Comparison of ENCODE assay signal across 26 cellular contexts in the genomic region with DNA sequence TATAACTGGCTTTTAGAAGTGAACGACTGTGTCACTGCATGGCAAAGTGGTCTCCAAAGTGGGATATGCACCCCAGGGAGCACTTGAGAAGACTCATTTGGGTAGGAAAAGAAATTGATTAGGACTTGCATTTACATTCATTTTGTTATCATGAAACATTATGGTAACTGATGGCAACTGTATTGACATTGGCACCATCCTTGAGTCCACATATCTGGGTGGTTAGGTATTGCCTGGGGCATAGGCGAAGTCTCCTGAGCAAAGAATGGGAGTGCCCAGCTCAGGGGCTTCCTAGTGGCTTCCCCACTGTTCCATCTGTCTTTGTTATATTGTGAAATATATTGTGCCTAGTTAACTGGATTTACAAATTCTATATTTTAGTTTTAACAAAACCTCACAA. TPM values are rescaled to one million over a fixed set of nuclear protein-coding genes. Genes with fewer than 3 reads are reported as not detected.
DNase-seq lines count a peak whose midpoint lies in the region; ATAC-seq, FAIRE-seq and TF ChIP-seq lines count a peak whose summit lies in the region.
"Had no signal": no experiment of that assay in that cellular context is flagged by ENCODE, and none has a peak within 500 bp of the region (broad histone marks: within the 10 kb centered on the region; RNA-seq: fewer than 3 reads in every experiment).

No MANE protein-coding gene starts in this region.

- H3K9ac ChIP-seq in HepG2 (ENCODE audit: insufficient read depth, low read depth, low read length): no peak overlapping the region
- H3K9ac ChIP-seq: parathyroid adenoma had no signal

- peak overlapping the region; percentile 4 for H3K27ac ChIP-seq in HepG2 (ENCODE audit: extremely low read length, insufficient read depth, low read length)
- H3K27ac ChIP-seq: parathyroid adenoma, thyroid gland had no signal

- peak overlapping the region; percentile 61; the same call in 1 of the 2 replicates for H3K27ac Mint-ChIP-seq in WTC11
- no peak overlapping the region for H3K27ac Mint-ChIP-seq in activated CD4-positive, alpha-beta T cell treated with anti-CD3 and anti-CD28 coated beads for 36 hours
- H3K27ac Mint-ChIP-seq: IgD-negative memory B cell; natural killer cell treated with Interleukin-12 subunit alpha and Interleukin-12 subunit beta and Interleukin-15 and Interleukin-18, amount 100 ng/mL, for 72 hours had no signal

- POLR2A ChIA-PET in WTC11 (lab: Charles Lee): no interaction called here
- POLR2A ChIA-PET in HepG2 (lab: Yijun Ruan, JAX): no interaction called here
- POLR2A ChIA-PET in activated CD4-positive, alpha-beta T cell treated with anti-CD3 and anti-CD28 coated beads for 36 hours (lab: Charles Lee): no interaction called here

- DNase-seq in COLO668 (lab: John Stamatoyannopoulos, UW; ENCODE audit: unreplicated experiment) (peak; percentile 21), HT-29 (ENCODE audit: low spot score) (peak; percentile 67), WTC11 (ENCODE audit: low spot score) (no peak), HepG2 (ENCODE audit: low spot score) (peak; percentile 31), NCI-H526 treated with DMSO at 0.1 percent for 48 hours (lab: John Stamatoyannopoulos, UW) (no peak), NK-92 (lab: John Stamatoyannopoulos, UW; ENCODE audit: unreplicated experiment) (no peak)
- DNase-seq in activated CD4-positive, alpha-beta T cell treated with anti-CD3 and anti-CD28 coated beads for 36 hours: no peak
- DNase-seq: activated CD4-positive, alpha-beta T cell treated with anti-CD3 and anti-CD28 coated beads, Interleukin-2, amount 50 U/mL, for 4 hours; activated effector memory CD4-positive, alpha-beta T cell treated with Interleukin-2 at 50 U/mL for 16 hours; C1 segment of cervical spinal cord; dorsolateral prefrontal cortex; kidney; mesenchymal stem cell; NCI-H1930; NCI-H510A treated with DMSO at 0.1 percent for 48 hours; SHP77; stimulated activated CD4-positive, alpha-beta T cell treated with anti-CD3 and anti-CD28 coated beads, Interleukin-1b, Interleukin-23, amount 100 ng/mL, for 48 hours; stimulated activated naive CD4-positive, alpha-beta T cell; T-helper 1 cell had no signal

- no peaks in the 10 kb centered on the region for H3K27me3 ChIP-seq in HepG2 (ENCODE audit: control insufficient read depth in 1 of 2, insufficient read depth in 2 of 2, low read length in 2 of 2)
- H3K27me3 ChIP-seq: dorsolateral prefrontal cortex, thyroid gland had no signal

- H3K9me3 Mint-ChIP-seq in WTC11: peaks cover 3% of the 10 kb centered on the region; the same call in 1 of the 2 replicates
- H3K9me3 Mint-ChIP-seq in activated CD4-positive, alpha-beta T cell treated with anti-CD3 and anti-CD28 coated beads for 36 hours (ENCODE audit: low read depth): no peaks in the 10 kb centered on the region
- H3K9me3 Mint-ChIP-seq: IgD-negative memory B cell; natural killer cell treated with Interleukin-12 subunit alpha and Interleukin-12 subunit beta and Interleukin-15 and Interleukin-18, amount 100 ng/mL, for 72 hours had no signal

- peaks cover 46% of the 10 kb centered on the region for H3K4me1 Mint-ChIP-seq in WTC11
- no peaks in the 10 kb centered on the region for H3K4me1 Mint-ChIP-seq in activated CD4-positive, alpha-beta T cell treated with anti-CD3 and anti-CD28 coated beads for 36 hours
- H3K4me1 Mint-ChIP-seq: IgD-negative memory B cell had no signal

- no peak overlapping the region for H2AFZ ChIP-seq in HepG2 (ENCODE audit: low read length)
- H2AFZ ChIP-seq: parathyroid adenoma had no signal

- no peak overlapping the region for H3K4me2 ChIP-seq in HepG2 (ENCODE audit: low read depth, low read length)

- WGBS in HepG2 (ENCODE audit: low lambda C conversion rate): 99% methylated on average over 2 of the region's 2 CpGs

- H4K20me1 ChIP-seq in HepG2 (ENCODE audit: insufficient read depth, low read length): peaks cover 53% of the 10 kb centered on the region

- no peak for TF ChIP-seq CTCF in WTC11 (IDR thresholded peaks at IDR 0.05)
- no peak for TF ChIP-seq CTCF in HepG2 (CRISPR knock-in tag; IDR thresholded peaks at IDR 0.05)

- CTCF ChIA-PET in WTC11 (lab: Charles Lee): no interaction called here
- CTCF ChIA-PET in HepG2 (lab: Yijun Ruan, JAX; ENCODE audit: low intra/inter-chr PET ratio, low total read pairs): no interaction called here
- CTCF ChIA-PET in activated CD4-positive, alpha-beta T cell treated with anti-CD3 and anti-CD28 coated beads for 36 hours (lab: Charles Lee): no interaction called here

- in situ Hi-C loops in HepG2 (cut with HindIII; ENCODE audit: extremely low pct_ligation_motif_present, low pct_unique_long_range_greater_than_20kb): no loop called here

- peaks cover 37% of the 10 kb centered on the region for H3K36me3 Mint-ChIP-seq in WTC11
- H3K36me3 Mint-ChIP-seq in activated CD4-positive, alpha-beta T cell treated with anti-CD3 and anti-CD28 coated beads for 36 hours (ENCODE audit: low read depth): no peaks in the 10 kb centered on the region
- H3K36me3 Mint-ChIP-seq: IgD-negative memory B cell; natural killer cell treated with Interleukin-12 subunit alpha and Interleukin-12 subunit beta and Interleukin-15 and Interleukin-18, amount 100 ng/mL, for 72 hours had no signal

- H3K4me3 ChIP-seq in HepG2 (replicated peaks in 1 of 3; ENCODE audit: insufficient read depth in 1 of 3, low read depth in 2 of 3, low read length in 3 of 3): no peak overlapping the region
- H3K4me3 ChIP-seq: dorsolateral prefrontal cortex, thyroid gland had no signal

- intact Hi-C loops in HepG2 (cut with micrococcal nuclease; ENCODE audit: unreplicated experiment): no loop called here
- intact Hi-C loops in activated CD4-positive, alpha-beta T cell treated with anti-CD3 and anti-CD28 coated beads for 36 hours (cut with DNase I, micrococcal nuclease): no loop called here

- no peaks in the 10 kb centered on the region for H3K27me3 Mint-ChIP-seq in WTC11 (ENCODE audit: low read depth)
- no peaks in the 10 kb centered on the region for H3K27me3 Mint-ChIP-seq in activated CD4-positive, alpha-beta T cell treated with anti-CD3 and anti-CD28 coated beads for 36 hours
- H3K27me3 Mint-ChIP-seq: natural killer cell treated with Interleukin-12 subunit alpha and Interleukin-12 subunit beta and Interleukin-15 and Interleukin-18, amount 100 ng/mL, for 72 hours had no signal

- TF ChIP-seq POLR2A in HepG2 (IDR thresholded peaks at IDR 0.05; ENCODE audit: insufficient read depth in 1 of 2, low read depth in 2 of 2, low read length in 2 of 2): no peak

- H3K36me3 ChIP-seq in HepG2 (replicated peaks in 1 of 2; ENCODE audit: control insufficient read depth in 1 of 2, insufficient read depth in 2 of 2, low read length in 2 of 2): peaks cover 17 to 37% of the 10 kb centered on the region in 2 experiments
- H3K36me3 ChIP-seq: thyroid gland had no signal

- no peak for TF ChIP-seq RAD21 in HepG2 (CRISPR knock-in tag; IDR thresholded peaks at IDR 0.05)

- TSS peak; percentile 1 for BruUV-seq in HepG2 (replicated peaks; lab: Mats Ljungman, UMichigan)

- H3K4me3 Mint-ChIP-seq in WTC11: no peak overlapping the region
- no peak overlapping the region for H3K4me3 Mint-ChIP-seq in activated CD4-positive, alpha-beta T cell treated with anti-CD3 and anti-CD28 coated beads for 36 hours
- H3K4me3 Mint-ChIP-seq: IgD-negative memory B cell; natural killer cell treated with Interleukin-12 subunit alpha and Interleukin-12 subunit beta and Interleukin-15 and Interleukin-18, amount 100 ng/mL, for 72 hours had no signal

- FAIRE-seq in HepG2 (lab: Jason Lieb, UNC): no peak
- FAIRE-seq: frontal cortex, G401.6, kidney had no signal

- TF ChIP-seq EP300 in HepG2 (IDR thresholded peaks at IDR 0.05; ENCODE audit: low read depth in 2 of 2, low read length in 2 of 2) (no peak), HepG2 (CRISPR knock-in tag; IDR thresholded peaks at IDR 0.05; ENCODE audit: borderline replicate concordance) (no peak)

- H3K4me1 ChIP-seq in HepG2 (ENCODE audit: insufficient read depth, low read length): peaks cover 57% of the 10 kb centered on the region
- H3K4me1 ChIP-seq: parathyroid adenoma had no signal

- H3K79me2 ChIP-seq in HepG2 (ENCODE audit: insufficient read depth, low read length): peaks cover 89% of the 10 kb centered on the region

- 0 out of 2 replicates have a peak, but pooled peaks have one; percentile 22 for ATAC-seq in WTC11
- peak; percentile 59 for ATAC-seq in HepG2
- ATAC-seq in activated CD4-positive, alpha-beta T cell treated with anti-CD3 and anti-CD28 coated beads for 36 hours: no peak
- ATAC-seq in GM19467 (IDR thresholded peaks at IDR 0.05; ENCODE audit: unreplicated experiment): no peak
- ATAC-seq: natural killer cell treated with Interleukin-12 subunit alpha and Interleukin-12 subunit beta and Interleukin-15 and Interleukin-18, amount 100 ng/mL, for 72 hours had no signal

- no peaks in the 10 kb centered on the region for H3K9me3 ChIP-seq in HepG2 (ENCODE audit: low read length)
- H3K9me3 ChIP-seq: thyroid gland had no signal

RNA-seq across cellular contexts. Expression of gene SPATS2L, which starts 29.2 kb away (rescaled TPM):
- 60.5 and 64.0 TPM in 2 replicates for total RNA-seq in HT-29 (2014; rRNA removed; shearing (Covaris generic))
- total RNA-seq in WTC11 (2021): 103 to 112 TPM (median 111 TPM) in 3 replicates
- 154 and 165 TPM in 2 replicates for total RNA-seq in HepG2 (2016; rRNA removed; fragmentation: Illumina TruSeq; extraction: Trizol)
- 81.5 and 81.6 TPM in 2 replicates for total RNA-seq in HepG2 (2016; cell fraction: cytosol; rRNA removed; fragmentation: Illumina TruSeq; extraction: Trizol; ENCODE audit: low read depth)
- 151 and 153 TPM in 2 replicates for total RNA-seq in HepG2 (2016; cell fraction: insoluble cytoplasmic fraction; rRNA removed; fragmentation: Illumina TruSeq; extraction: Trizol)
- total RNA-seq in HepG2 (2016; cell fraction: membrane; rRNA removed; fragmentation: Illumina TruSeq; extraction: Trizol): 160 and 169 TPM in 2 replicates
- total RNA-seq in HepG2 (2016; cell fraction: nucleus; rRNA removed; fragmentation: Illumina TruSeq; extraction: Trizol): 110 and 114 TPM in 2 replicates
- 180 and 212 TPM in 2 replicates for polyA plus RNA-seq in HepG2 (2011; rRNA removed)
- polyA plus RNA-seq in HepG2 (2011; cell fraction: cytosol; rRNA removed): 161 and 177 TPM in 2 replicates
- 71.8 and 89.4 TPM in 2 replicates for polyA plus RNA-seq in HepG2 (2011; cell fraction: nucleus; rRNA removed)
- 134 and 184 TPM in 2 replicates for polyA plus RNA-seq in HepG2 (2012)
- 102 and 115 TPM in 2 replicates for polyA plus RNA-seq in HepG2 (2016; cell fraction: cytosol; fragmentation: Illumina TruSeq; extraction: Trizol; ENCODE audit: low read depth)
- 213 and 235 TPM in 2 replicates for polyA plus RNA-seq in HepG2 (2016; cell fraction: insoluble cytoplasmic fraction; fragmentation: Illumina TruSeq; extraction: Trizol; ENCODE audit: low read depth)
- polyA plus RNA-seq in HepG2 (2016; cell fraction: membrane; fragmentation: Illumina TruSeq; extraction: Trizol; ENCODE audit: low read depth): 179 and 180 TPM in 2 replicates
- polyA plus RNA-seq in HepG2 (2016; cell fraction: nucleus; fragmentation: Illumina TruSeq; extraction: Trizol; ENCODE audit: insufficient read depth, low read depth): 145 and 148 TPM in 2 replicates
- 28.4 and 78.1 TPM in 2 replicates for polyA minus RNA-seq in HepG2 (2011; rRNA and poly(A)+ RNA removed; ENCODE audit: low replicate concordance)
- 121 and 126 TPM in 2 replicates for polyA minus RNA-seq in HepG2 (2011; cell fraction: cytosol; rRNA and poly(A)+ RNA removed)
- 287 and 295 TPM in 2 replicates for polyA minus RNA-seq in HepG2 (2011; cell fraction: nucleus; rRNA and poly(A)+ RNA removed)
- total RNA-seq in activated CD4-positive, alpha-beta T cell treated with anti-CD3 and anti-CD28 coated beads for 36 hours: 10 to 100 TPM; 14.7 to 25.8 TPM

Comparison
In these comparisons a context has a peak if more than half of its experiments do, and no peak if none do; other contexts are left out.
1. DNase-seq: peak in COLO668 (single experiment), HT-29 (single experiment) and HepG2 (single experiment); none in WTC11 (single experiment), NCI-H526 treated with DMSO at 0.1 percent for 48 hours (single experiment), activated CD4-positive, alpha-beta T cell treated with anti-CD3 and anti-CD28 coated beads for 36 hours (single experiment) and NK-92 (single experiment).
2. ATAC-seq: peak in WTC11 (single experiment) and HepG2 (single experiment); none in activated CD4-positive, alpha-beta T cell treated with anti-CD3 and anti-CD28 coated beads for 36 hours (single experiment) and GM19467 (single experiment).